Comparison of ENCODE assay signal across 10 cellular contexts in the genomic region with DNA sequence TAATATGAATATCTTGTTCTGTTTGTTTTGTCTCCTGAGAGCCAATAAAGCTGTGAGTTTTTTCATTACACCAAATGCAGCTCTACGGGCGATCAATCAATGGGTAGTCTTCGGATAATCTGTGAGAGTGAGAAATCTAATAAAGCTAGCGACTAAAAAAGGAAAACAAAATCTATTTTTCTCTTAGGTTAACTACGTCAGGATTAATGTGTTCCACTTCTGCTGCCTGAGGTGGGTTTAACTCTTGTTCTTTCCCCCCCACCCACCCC.
DNase-seq lines count a peak whose midpoint lies in the region; ATAC-seq, FAIRE-seq and TF ChIP-seq lines count a peak whose summit lies in the region.
"Had no signal": no experiment of that assay in that cellular context is flagged by ENCODE, and none has a peak within 500 bp of the region (broad histone marks: within the 10 kb centered on the region; RNA-seq: fewer than 3 reads in every experiment).

No MANE protein-coding gene starts in this region.

- H3K36me3 ChIP-seq in HCT116 (ENCODE audit: control insufficient read depth in 1 of 2, insufficient read depth in 2 of 2, low read length in 2 of 2) (no peaks in the 10 kb centered on the region), SU-DHL-6 (ENCODE audit: low read length) (no peaks in the 10 kb centered on the region), small intestine (ENCODE audit: control insufficient read depth in 2 of 2, insufficient read depth in 2 of 2, low read length in 2 of 2) (peaks cover 0 to 1% of the 10 kb centered on the region in 2 donors)
- H3K36me3 ChIP-seq: right atrium auricular region had no signal

- intact Hi-C loops in HCT116 (cut with micrococcal nuclease): no loop called here

- peaks cover 4% of the 10 kb centered on the region for H3K27me3 Mint-ChIP-seq in glutamatergic neuron (ENCODE audit: unreplicated experiment)

- H3K4me3 Mint-ChIP-seq in glutamatergic neuron (ENCODE audit: unreplicated experiment): peak overlapping the region; percentile 79

- no peak for FAIRE-seq in small intestine (lab: Jason Lieb, UNC)

- TF ChIP-seq POLR2A in HCT116 (IDR thresholded peaks at IDR 0.05; ENCODE audit: borderline replicate concordance, extremely low read depth, insufficient read depth, insufficient read length): no peak

- H2AFZ ChIP-seq in HCT116 (ENCODE audit: low read depth, low read length, poor library complexity, severe bottlenecking) (no peak overlapping the region), SU-DHL-6 (ENCODE audit: low read depth, low read length, severe bottlenecking) (no peak overlapping the region)

- BruUV-seq in HCT116 (replicated peaks; lab: Mats Ljungman, UMichigan): no TSS peak

- TF ChIP-seq CTCF in HCT116 (IDR thresholded peaks at IDR 0.05 in 2 of 3, conservative IDR thresholded peaks at IDR 0.05 in 1 of 3; ENCODE audit: borderline replicate concordance in 1 of 3, insufficient read depth in 1 of 3, low read depth in 2 of 3, low read length in 2 of 3) (no peak), SU-DHL-6 (IDR thresholded peaks at IDR 0.05; ENCODE audit: insufficient read depth, low read length, poor library complexity, severe bottlenecking) (no peak), glutamatergic neuron (IDR thresholded peaks at IDR 0.05; ENCODE audit: partially characterized antibody, unreplicated experiment) (no peak)

- RAD21 ChIA-PET in HCT116 (lab: Charles Lee; ENCODE audit: low non-redundant PET in 1 of 2, low total read pairs in 2 of 2, uncharacterized antibody in 2 of 2, unreplicated experiment in 2 of 2): no interaction called here

- H3K4me2 ChIP-seq in HCT116 (ENCODE audit: low read length) (peak overlapping the region; percentile 74), SU-DHL-6 (ENCODE audit: low read depth, low read length, poor library complexity, severe bottlenecking) (peak overlapping the region; percentile 55)

- H3K9ac ChIP-seq in HCT116 (ENCODE audit: low read length) (peak overlapping the region; percentile 68), SU-DHL-6 (ENCODE audit: low read length) (peak overlapping the region; percentile 40)

- CTCF ChIA-PET in HCT116 (lab: Charles Lee): no interaction called here

- H4K20me1 ChIP-seq in HCT116 (ENCODE audit: insufficient read depth) (no peaks in the 10 kb centered on the region), SU-DHL-6 (ENCODE audit: low read depth, low read length) (no peaks in the 10 kb centered on the region)

- POLR2A ChIA-PET in HCT116 (lab: Charles Lee): interaction anchor here (0.8 kb wide), 1 partner anchor 19 kb away, joined by 3 read pairs; no protein-coding TSS in a partner anchor

- H3K9me2 ChIP-seq in HCT116 (ENCODE audit: insufficient read depth) (no peaks in the 10 kb centered on the region), SU-DHL-6 (replicated peaks; ENCODE audit: insufficient read depth, low read length) (no peaks in the 10 kb centered on the region)

- peak overlapping the region; percentile 97 for H3K27ac Mint-ChIP-seq in glutamatergic neuron (ENCODE audit: unreplicated experiment)

- H3K9me3 ChIP-seq in HCT116 (ENCODE audit: control insufficient read depth in 1 of 2, insufficient read depth in 1 of 2, low read depth in 1 of 2, low read length in 2 of 2) (no peaks in the 10 kb centered on the region), SU-DHL-6 (ENCODE audit: insufficient read depth, low read length) (no peaks in the 10 kb centered on the region), small intestine (ENCODE audit: control insufficient read depth, low read depth) (no peaks in the 10 kb centered on the region)
- H3K9me3 ChIP-seq: right atrium auricular region had no signal

- H3K9me3 Mint-ChIP-seq in glutamatergic neuron (ENCODE audit: unreplicated experiment): peaks cover 15% of the 10 kb centered on the region

- H3K27ac ChIP-seq in HCT116 (ENCODE audit: low read depth, low read length) (peak overlapping the region; percentile 63), SU-DHL-6 (ENCODE audit: low read depth, low read length) (no peak overlapping the region), small intestine (ENCODE audit: low read depth in 1 of 2, low read length in 1 of 2) (peak overlapping the region in 1 of 2 donors; percentile 48)
- H3K27ac ChIP-seq: right atrium auricular region had no signal

- H3K36me3 Mint-ChIP-seq in glutamatergic neuron (ENCODE audit: unreplicated experiment): no peaks in the 10 kb centered on the region

- WGBS in small intestine, 3 donors: 19 to 42% (median 23%) methylated on average over 5 of the region's 5 CpGs

- no peaks in the 10 kb centered on the region; the same call in 1 of the 2 replicates for H3F3A ChIP-seq in SU-DHL-6 (ENCODE audit: insufficient read depth)

- ATAC-seq in HCT116: peak; percentile 8; the same call in 1 of the 2 replicates
- no peak for ATAC-seq in GM18502 (IDR thresholded peaks at IDR 0.05; ENCODE audit: poor library complexity, unreplicated experiment)
- ATAC-seq in HG02623 (IDR thresholded peaks at IDR 0.05; ENCODE audit: unreplicated experiment): no peak

- H3K4me3 ChIP-seq in HCT116 (replicated peaks in 1 of 2; ENCODE audit: low read depth in 1 of 2, low read length in 2 of 2) (peak overlapping the region; percentile 58 to 59), SU-DHL-6 (ENCODE audit: insufficient read depth, low read length, poor library complexity, severe bottlenecking) (peak overlapping the region; percentile 38), small intestine (ENCODE audit: low read depth in 1 of 2, low read length in 2 of 2) (peak overlapping the region in 1 of 2 donors; percentile 67)

- peaks cover 49% of the 10 kb centered on the region for H3K4me1 Mint-ChIP-seq in glutamatergic neuron (ENCODE audit: low read depth, unreplicated experiment)

- H3K4me1 ChIP-seq in HCT116 (ENCODE audit: control insufficient read depth in 1 of 2, insufficient read depth in 2 of 2, low read length in 2 of 2): peaks cover 13 to 15% of the 10 kb centered on the region in 2 experiments
- H3K4me1 ChIP-seq in small intestine (ENCODE audit: control insufficient read depth in 2 of 2, insufficient read depth in 1 of 2, low read depth in 1 of 2, low read length in 1 of 2): peaks cover 0 to 2% of the 10 kb centered on the region in 2 donors
- H3K4me1 ChIP-seq: right atrium auricular region had no signal

- H3K79me2 ChIP-seq in HCT116 (ENCODE audit: insufficient read depth, low read length) (peaks cover 5% of the 10 kb centered on the region; the same call in 1 of the 2 replicates), SU-DHL-6 (ENCODE audit: insufficient read depth, low read length) (no peaks in the 10 kb centered on the region)

- no peak for TF ChIP-seq RAD21 in HCT116 (IDR thresholded peaks at IDR 0.05; ENCODE audit: low read depth)

- H3K27me3 ChIP-seq in HCT116 (ENCODE audit: insufficient read depth, low read length): no peaks in the 10 kb centered on the region
- H3K27me3 ChIP-seq in SU-DHL-6 (ENCODE audit: low read length): no peaks in the 10 kb centered on the region
- no peaks in the 10 kb centered on the region for H3K27me3 ChIP-seq in small intestine (ENCODE audit: control insufficient read depth in 2 of 2, insufficient read depth in 2 of 2, low read length in 2 of 2)
- H3K27me3 ChIP-seq: right atrium auricular region had no signal

- DNase-seq in HCT116 (ENCODE audit: low read depth, low spot score) (no peak), glutamatergic neuron (no peak), small intestine (peak; percentile 10)
- DNase-seq in stimulated activated CD4-positive, alpha-beta T cell treated with anti-CD3 and anti-CD28 coated beads, Interleukin-4, amount 100 ng/mL, for 4 hours: no peak
- DNase-seq: aorta, T1000 had no signal

TF ChIP-seq in HCT116, 20 proteins besides CTCF, POLR2A, EP300 and RAD21:
- TF ChIP-seq SP1 (IDR thresholded peaks at IDR 0.05; ENCODE audit: low read depth) (no peak), CBX3 (IDR thresholded peaks at IDR 0.05; ENCODE audit: low read depth) (no peak), SIN3A (IDR thresholded peaks at IDR 0.05; ENCODE audit: low read depth) (no peak), CEBPB (IDR thresholded peaks at IDR 0.05; ENCODE audit: low read depth) (no peak), YY1 (IDR thresholded peaks at IDR 0.05; ENCODE audit: extremely low read depth, insufficient replicate concordance, low read depth, low read length) (no peak), EZH2 (IDR thresholded peaks at IDR 0.05) (no peak), JUND (IDR thresholded peaks at IDR 0.05) (no peak), TCF7L2 (IDR thresholded peaks at IDR 0.05; ENCODE audit: borderline replicate concordance, extremely low read depth, insufficient read depth, insufficient read length) (no peak), FOSL1 (IDR thresholded peaks at IDR 0.05; ENCODE audit: low read depth) (no peak), ELF1 (IDR thresholded peaks at IDR 0.05; ENCODE audit: borderline replicate concordance, low read depth) (no peak), EZH2phosphoT487 (IDR thresholded peaks at IDR 0.05; ENCODE audit: borderline replicate concordance) (no peak), EGR1 (IDR thresholded peaks at IDR 0.05; ENCODE audit: low read depth) (no peak)
- TF ChIP-seq, protein P1, sequence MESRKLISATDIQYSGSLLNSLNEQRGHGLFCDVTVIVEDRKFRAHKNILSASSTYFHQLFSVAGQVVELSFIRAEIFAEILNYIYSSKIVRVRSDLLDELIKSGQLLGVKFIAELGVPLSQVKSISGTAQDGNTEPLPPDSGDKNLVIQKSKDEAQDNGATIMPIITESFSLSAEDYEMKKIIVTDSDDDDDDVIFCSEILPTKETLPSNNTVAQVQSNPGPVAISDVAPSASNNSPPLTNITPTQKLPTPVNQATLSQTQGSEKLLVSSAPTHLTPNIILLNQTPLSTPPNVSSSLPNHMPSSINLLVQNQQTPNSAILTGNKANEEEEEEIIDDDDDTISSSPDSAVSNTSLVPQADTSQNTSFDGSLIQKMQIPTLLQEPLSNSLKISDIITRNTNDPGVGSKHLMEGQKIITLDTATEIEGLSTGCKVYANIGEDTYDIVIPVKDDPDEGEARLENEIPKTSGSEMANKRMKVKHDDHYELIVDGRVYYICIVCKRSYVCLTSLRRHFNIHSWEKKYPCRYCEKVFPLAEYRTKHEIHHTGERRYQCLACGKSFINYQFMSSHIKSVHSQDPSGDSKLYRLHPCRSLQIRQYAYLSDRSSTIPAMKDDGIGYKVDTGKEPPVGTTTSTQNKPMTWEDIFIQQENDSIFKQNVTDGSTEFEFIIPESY (IDR thresholded peaks at IDR 0.05; ENCODE audit: extremely low read depth, insufficient replicate concordance, low read length): no peak
